In genomic region chr1:78619446-78619802, GRCh38 we compare ENCODE assay signal across 8 cellular contexts. TPM values are rescaled to one million over a fixed set of nuclear protein-coding genes. Genes with fewer than 3 reads are reported as not detected.
DNase-seq lines count a peak whose midpoint lies in the region; ATAC-seq and TF ChIP-seq lines count a peak whose summit lies in the region.

No MANE protein-coding gene starts in this region.

- no peaks in the 10 kb centered on the region for H3K9me3 ChIP-seq in SJCRH30 (replicated peaks)

- H3K4me3 Mint-ChIP-seq in activated naive CD8-positive, alpha-beta T cell treated with anti-CD3 and anti-CD28 coated beads, Interleukin-2, amount 50 U/mL, for 24 hours, result peak overlapping the region; percentile 89
- peak overlapping the region; percentile 71 for H3K4me3 Mint-ChIP-seq in mesothelial cell of epicardium

- no peaks in the 10 kb centered on the region for H3K27me3 Mint-ChIP-seq in activated naive CD8-positive, alpha-beta T cell treated with anti-CD3 and anti-CD28 coated beads, Interleukin-2, amount 50 U/mL, for 24 hours
- H3K27me3 Mint-ChIP-seq in mesothelial cell of epicardium (ENCODE audit: low read depth), result peaks cover 23% of the 10 kb centered on the region

- H3K27ac Mint-ChIP-seq in activated naive CD8-positive, alpha-beta T cell treated with anti-CD3 and anti-CD28 coated beads, Interleukin-2, amount 50 U/mL, for 24 hours, result peak overlapping the region; percentile 94
- peak overlapping the region; percentile 88 for H3K27ac Mint-ChIP-seq in mesothelial cell of epicardium

- ATAC-seq in GM18858 (IDR thresholded peaks at IDR 0.05; ENCODE audit: unreplicated experiment), result peak; percentile 4
- peak; percentile 1 for ATAC-seq in HG02798 (IDR thresholded peaks at IDR 0.05; ENCODE audit: poor library complexity, unreplicated experiment)
- ATAC-seq in activated naive CD8-positive, alpha-beta T cell treated with anti-CD3 and anti-CD28 coated beads, Interleukin-2, amount 50 U/mL, for 24 hours, result no peak

- peaks cover 12% of the 10 kb centered on the region for H3K36me3 Mint-ChIP-seq in activated naive CD8-positive, alpha-beta T cell treated with anti-CD3 and anti-CD28 coated beads, Interleukin-2, amount 50 U/mL, for 24 hours (ENCODE audit: low read depth)
- H3K36me3 Mint-ChIP-seq in mesothelial cell of epicardium, result peaks cover 7% of the 10 kb centered on the region

- DNase-seq in activated naive CD8-positive, alpha-beta T cell treated with anti-CD3 and anti-CD28 coated beads, Interleukin-2, amount 50 U/mL, for 24 hours, result no peak
- no peak for DNase-seq in mesothelial cell of epicardium (ENCODE audit: low spot score in 2 of 2, unreplicated experiment in 2 of 2)
- no peak for DNase-seq in SJCRH30
- DNase-seq in GM10266 (ENCODE audit: extremely low spot score), result no peak
- DNase-seq in NCI-H69 (lab: John Stamatoyannopoulos, UW), result no peak
- no peak for DNase-seq in activated CD4-positive, alpha-beta T cell treated with anti-CD3 and anti-CD28 coated beads, Interleukin-2, amount 50 U/mL, for 1 hour

- H3K27ac ChIP-seq in SJCRH30, result no peak overlapping the region

- peaks cover 7% of the 10 kb centered on the region for H3K4me1 ChIP-seq in SJCRH30

- TF ChIP-seq CTCF in mesothelial cell of epicardium (IDR thresholded peaks at IDR 0.05; ENCODE audit: unreplicated experiment) (no peak), GM10266 (IDR thresholded peaks at IDR 0.05; ENCODE audit: control insufficient read depth, insufficient read depth, low read depth, missing control alignments) (no peak)

- H3K36me3 ChIP-seq in SJCRH30, result no peaks in the 10 kb centered on the region

- H3K9me3 Mint-ChIP-seq in activated naive CD8-positive, alpha-beta T cell treated with anti-CD3 and anti-CD28 coated beads, Interleukin-2, amount 50 U/mL, for 24 hours, result no peaks in the 10 kb centered on the region
- H3K9me3 Mint-ChIP-seq in mesothelial cell of epicardium, result peaks cover 6% of the 10 kb centered on the region

- peaks cover 58% of the 10 kb centered on the region for H3K4me1 Mint-ChIP-seq in activated naive CD8-positive, alpha-beta T cell treated with anti-CD3 and anti-CD28 coated beads, Interleukin-2, amount 50 U/mL, for 24 hours
- H3K4me1 Mint-ChIP-seq in mesothelial cell of epicardium, result peaks cover 33% of the 10 kb centered on the region

- H3K4me3 ChIP-seq in SJCRH30, result no peak overlapping the region

- no peaks in the 10 kb centered on the region for H3K27me3 ChIP-seq in SJCRH30

RNA-seq across cellular contexts. Expression of gene IFI44L, which starts 0.8 kb away (rescaled TPM):
- total RNA-seq in mesothelial cell of epicardium, result 86.8 to 105 TPM (median 88.6 TPM) in 3 replicates
- total RNA-seq in SJCRH30 (2014; rRNA removed; shearing (Covaris generic)), result 0.43 and 0.67 TPM in 2 replicates

RNA-seq across cellular contexts. Expression of gene IFI44, which starts 30.2 kb away (rescaled TPM):
- total RNA-seq in mesothelial cell of epicardium, result 77.1 to 94.3 TPM (median 81.4 TPM) in 3 replicates
- 6.5 and 11.7 TPM in 2 replicates for total RNA-seq in SJCRH30 (2014; rRNA removed; shearing (Covaris generic))

Comparison
In these comparisons a context has a peak if more than half of its experiments do, and no peak if none do; other contexts are left out.
1. RNA of gene IFI44L, which starts 0.8 kb away (total RNA-seq): 86.8 to 105 TPM in mesothelial cell of epicardium; 0.43 to 0.67 TPM in SJCRH30; every median in the first group is over 10 times any median in the second.